In genomic region chr16:8924214-8924613, GRCh38 we compare ENCODE assay signal across 14 cellular contexts. TPM values are rescaled to one million over a fixed set of nuclear protein-coding genes. Genes with fewer than 3 reads are reported as not detected.
DNase-seq lines count a peak whose midpoint lies in the region; ATAC-seq and TF ChIP-seq lines count a peak whose summit lies in the region.
"Had no signal": no experiment of that assay in that cellular context is flagged by ENCODE, and none has a peak within 500 bp of the region (broad histone marks: within the 10 kb centered on the region; RNA-seq: fewer than 3 reads in every experiment).

No MANE protein-coding gene starts in this region.

- CTCF ChIA-PET in naive thymus-derived CD4-positive, alpha-beta T cell (lab: Charles Lee) = no interaction called here

- intact Hi-C loops in naive thymus-derived CD4-positive, alpha-beta T cell (cut with micrococcal nuclease) = no loop called here

- no peaks in the 10 kb centered on the region for H3K27me3 Mint-ChIP-seq in naive thymus-derived CD4-positive, alpha-beta T cell
- H3K27me3 Mint-ChIP-seq: CD4-positive, alpha-beta T cell had no signal

- no peak for TF ChIP-seq CTCF in GM12865 (IDR thresholded peaks at IDR 0.05; ENCODE audit: insufficient read depth, low read depth, low read length, missing control alignments)

- H3K36me3 ChIP-seq in naive thymus-derived CD4-positive, alpha-beta T cell (ENCODE audit: control insufficient read depth in 2 of 3, insufficient read depth in 3 of 3, low read length in 3 of 3) = peaks cover 14 to 81% (median 20%) of the 10 kb centered on the region in 3 experiments

- peaks cover 0 to 16% of the 10 kb centered on the region in 2 donors for H3K4me1 ChIP-seq in naive thymus-derived CD4-positive, alpha-beta T cell (ENCODE audit: control insufficient read depth in 2 of 2, insufficient read depth in 2 of 2, low read length in 2 of 2)

- H3K4me3 ChIP-seq in GM12865 (ENCODE audit: low read depth, low read length) = no peak overlapping the region
- no peak overlapping the region for H3K4me3 ChIP-seq in naive thymus-derived CD4-positive, alpha-beta T cell (ENCODE audit: low read length)

- peak overlapping the region in 8 of 9 donors; percentile 17 to 79 (median 42) for H3K27ac Mint-ChIP-seq in naive thymus-derived CD4-positive, alpha-beta T cell
- H3K27ac Mint-ChIP-seq: CD4-positive, alpha-beta T cell had no signal

- no peaks in the 10 kb centered on the region for H3K9me3 ChIP-seq in naive thymus-derived CD4-positive, alpha-beta T cell (ENCODE audit: control insufficient read depth in 2 of 3, low read length in 3 of 3)

- H3K27ac ChIP-seq in naive thymus-derived CD4-positive, alpha-beta T cell (ENCODE audit: low read depth, low read length) = no peak overlapping the region
- H3K27ac ChIP-seq: RWPE1 had no signal

- POLR2A ChIA-PET in naive thymus-derived CD4-positive, alpha-beta T cell (lab: Charles Lee) = no interaction called here

- DNase-seq in GM12865 (ENCODE audit: low read depth) = peak; percentile 44
- DNase-seq in cerebellum (ENCODE audit: low spot score) = peak; percentile 41
- DNase-seq in naive thymus-derived CD4-positive, alpha-beta T cell = no peak
- DNase-seq in effector CD4-positive, alpha-beta T cell = no peak
- DNase-seq in RKO (ENCODE audit: low spot score) = no peak
- DNase-seq in germinal center (ENCODE audit: low spot score) = no peak
- no peak for DNase-seq in GM19238 (ENCODE audit: insufficient read length, low spot score)
- DNase-seq: CD4-positive, alpha-beta T cell; effector CD8-positive, alpha-beta T cell; NCI-H226 had no signal

- H3K4me1 Mint-ChIP-seq in naive thymus-derived CD4-positive, alpha-beta T cell = peaks cover 16 to 67% (median 47%) of the 10 kb centered on the region in 7 donors

- H3K36me3 Mint-ChIP-seq in naive thymus-derived CD4-positive, alpha-beta T cell = peaks cover 2 to 48% (median 23%) of the 10 kb centered on the region in 5 donors

- no peaks in the 10 kb centered on the region for H3K27me3 ChIP-seq in naive thymus-derived CD4-positive, alpha-beta T cell (ENCODE audit: control insufficient read depth in 2 of 2, insufficient read depth in 2 of 2, low read length in 2 of 2)

- ATAC-seq in HG02763 (IDR thresholded peaks at IDR 0.05; ENCODE audit: unreplicated experiment) = peak; percentile 67
- ATAC-seq in naive thymus-derived CD4-positive, alpha-beta T cell = no peak

- no peak overlapping the region for H3K4me3 Mint-ChIP-seq in naive thymus-derived CD4-positive, alpha-beta T cell
- H3K4me3 Mint-ChIP-seq: CD4-positive, alpha-beta T cell had no signal

- H3K9me3 Mint-ChIP-seq in naive thymus-derived CD4-positive, alpha-beta T cell = no peaks in the 10 kb centered on the region
- H3K9me3 Mint-ChIP-seq: CD4-positive, alpha-beta T cell had no signal

RNA-seq across cellular contexts. Expression of gene USP7, which starts 39.5 kb away (rescaled TPM):
- 108 TPM for total RNA-seq in cerebellum
- 100 to 1,000 TPM; 175 to 261 (median 178) TPM for total RNA-seq in naive thymus-derived CD4-positive, alpha-beta T cell
- polyA plus RNA-seq in naive thymus-derived CD4-positive, alpha-beta T cell = 1 to 10 TPM; 8.9 to 9.0 TPM

RNA-seq across cellular contexts. Expression of gene LITAFD, which starts 42.1 kb away (rescaled TPM):
- not detected for total RNA-seq in cerebellum
- total RNA-seq in naive thymus-derived CD4-positive, alpha-beta T cell = not detected
- polyA plus RNA-seq in naive thymus-derived CD4-positive, alpha-beta T cell = not detected
- total RNA-seq: LHCN-M2, mesenteric fat pad had no signal

RNA-seq across cellular contexts. Expression of gene CARHSP1, which starts 55.4 kb away (rescaled TPM):
- total RNA-seq in cerebellum = 105 TPM
- 100 to 1,000 TPM in 1 of 5 experiments, 10 to 100 TPM in 4; 29.6 to 123 (median 39.9) TPM for total RNA-seq in naive thymus-derived CD4-positive, alpha-beta T cell
- 10 to 100 TPM; 24.9 to 32.7 TPM for polyA plus RNA-seq in naive thymus-derived CD4-positive, alpha-beta T cell

Comparison
In these comparisons a context has a peak if more than half of its experiments do, and no peak if none do; other contexts are left out.
1. DNase-seq: peak in GM12865 (single experiment) and cerebellum (single experiment); none in naive thymus-derived CD4-positive, alpha-beta T cell (0 of 9), effector CD4-positive, alpha-beta T cell (single experiment), RKO (single experiment), germinal center (single experiment) and GM19238 (single experiment).